In genomic region chr18:35407871-35408481, GRCh38 we compare ENCODE assay signal across 1 cellular context.
TF ChIP-seq lines count a peak whose summit lies in the region.

No MANE protein-coding gene starts in this region.

TF ChIP-seq in HepG2, 621 proteins besides CTCF, POLR2A, EP300 and RAD21 (continued from another document):
- TF ChIP-seq ARID3A (IDR thresholded peaks at IDR 0.05; ENCODE audit: low read depth, low read length) (0 out of 2 replicates have a peak, but pooled peaks have one; percentile 15), ZNF839 (CRISPR knock-in tag; IDR thresholded peaks at IDR 0.05; ENCODE audit: borderline replicate concordance) (no peak), SP5 (CRISPR knock-in tag; IDR thresholded peaks at IDR 0.05; ENCODE audit: borderline replicate concordance, low read depth) (no peak), PTBP1 (IDR thresholded peaks at IDR 0.05; ENCODE audit: low read depth, low read length, poor library complexity, severe bottlenecking) (no peak), SRF (IDR thresholded peaks at IDR 0.05; ENCODE audit: low read depth, low read length) (0 out of 2 replicates have a peak, but pooled peaks have one; percentile 13), ZFYVE20 (CRISPR knock-in tag; IDR thresholded peaks at IDR 0.05; ENCODE audit: borderline replicate concordance, low read depth) (no peak), ZBTB7B (CRISPR knock-in tag; IDR thresholded peaks at IDR 0.05) (no peak), GATAD2A (CRISPR knock-in tag; IDR thresholded peaks at IDR 0.05) (0 out of 2 replicates have a peak, but pooled peaks have one; percentile 26), ZNF17 (CRISPR knock-in tag; IDR thresholded peaks at IDR 0.05) (no peak), HNF4A (CRISPR knock-in tag; IDR thresholded peaks at IDR 0.05) (peak; percentile 7; the same call in 1 of the 2 replicates), ZNF510 (CRISPR knock-in tag; IDR thresholded peaks at IDR 0.05; ENCODE audit: low read depth) (no peak), MYNN (CRISPR knock-in tag; IDR thresholded peaks at IDR 0.05; ENCODE audit: low read depth) (no peak), HIC2 (CRISPR knock-in tag; IDR thresholded peaks at IDR 0.05; ENCODE audit: low read depth) (no peak), STAG1 (CRISPR knock-in tag; IDR thresholded peaks at IDR 0.05) (peak; percentile 94), ZNF572 (CRISPR knock-in tag; IDR thresholded peaks at IDR 0.05) (no peak), ZMYM4 (CRISPR knock-in tag; IDR thresholded peaks at IDR 0.05) (peak; percentile 39; the same call in 1 of the 2 replicates), GATA4 (IDR thresholded peaks at IDR 0.05; ENCODE audit: borderline replicate concordance, low read depth) (no peak), GMEB1 (CRISPR knock-in tag; IDR thresholded peaks at IDR 0.05; ENCODE audit: borderline replicate concordance) (no peak), SIX1 (CRISPR knock-in tag; IDR thresholded peaks at IDR 0.05; ENCODE audit: borderline replicate concordance) (peak; percentile 32; the same call in 1 of the 2 replicates), FIP1L1 (IDR thresholded peaks at IDR 0.05; ENCODE audit: borderline replicate concordance, insufficient read depth, low read depth, low read length) (no peak), JUNB (CRISPR knock-in tag; IDR thresholded peaks at IDR 0.05; ENCODE audit: borderline replicate concordance) (no peak), ELF3 (CRISPR knock-in tag; IDR thresholded peaks at IDR 0.05) (peak; percentile 91), AKNA (CRISPR knock-in tag; IDR thresholded peaks at IDR 0.05; ENCODE audit: borderline replicate concordance) (no peak), CEBPZ (IDR thresholded peaks at IDR 0.05; ENCODE audit: low read length) (no peak), ZNF18 (CRISPR knock-in tag; IDR thresholded peaks at IDR 0.05; ENCODE audit: insufficient replicate concordance) (no peak), ELF4 (CRISPR knock-in tag; IDR thresholded peaks at IDR 0.05; ENCODE audit: borderline replicate concordance) (no peak), DRAP1 (CRISPR knock-in tag; IDR thresholded peaks at IDR 0.05) (no peak), ZNF260 (CRISPR knock-in tag; IDR thresholded peaks at IDR 0.05; ENCODE audit: borderline replicate concordance, low read depth) (no peak), ZFY (CRISPR knock-in tag; IDR thresholded peaks at IDR 0.05) (no peak), HBP1 (CRISPR knock-in tag; IDR thresholded peaks at IDR 0.05; ENCODE audit: low read depth) (no peak), TBP (CRISPR knock-in tag; IDR thresholded peaks at IDR 0.05) (no peak), HMGXB4 (CRISPR knock-in tag; IDR thresholded peaks at IDR 0.05; ENCODE audit: borderline replicate concordance in 1 of 2, low read depth in 1 of 2) (peak; percentile 32 to 36; a peak in 1 of 4 replicates), RBFOX2 (IDR thresholded peaks at IDR 0.05; ENCODE audit: low read depth, low read length) (no peak), SAP130 (CRISPR knock-in tag; IDR thresholded peaks at IDR 0.05; ENCODE audit: low read depth) (0 out of 2 replicates have a peak, but pooled peaks have one; percentile 16), IRF9 (CRISPR knock-in tag; IDR thresholded peaks at IDR 0.05; ENCODE audit: borderline replicate concordance) (no peak), ZFX (CRISPR knock-in tag; IDR thresholded peaks at IDR 0.05; ENCODE audit: low read depth) (peak; percentile 29; the same call in 1 of the 2 replicates), ZNF530 (CRISPR knock-in tag; IDR thresholded peaks at IDR 0.05; ENCODE audit: low read depth) (no peak)
